1 cellular context compared by ENCODE assay signal in genomic region chr2:224585205-224586088, GRCh38.
A peak's percentile ranks its signal among the peaks of the same experiment; 100 is the strongest.
TF ChIP-seq lines count a peak whose summit lies in the region.

Gene CUL3 (minus strand): TSS chr2:224585363. CDS start chr2:224585009, 354 bp downstream.

TF ChIP-seq in GM23338, 12 proteins besides CTCF, POLR2A, EP300 and RAD21 (continued from another document):
- TF ChIP-seq ETS1 (IDR thresholded peaks at IDR 0.05) (peak; percentile 27; the same call in 1 of the 2 replicates), ZNF462 (CRISPR knock-in tag; IDR thresholded peaks at IDR 0.05) (no peak), JUNB (IDR thresholded peaks at IDR 0.05; ENCODE audit: unreplicated experiment) (no peak)
